Comparison of ENCODE assay signal across 16 cellular contexts in genomic region chr3:66402596-66403267, GRCh38.
DNase-seq lines count a peak whose midpoint lies in the region; ATAC-seq lines count a peak whose summit lies in the region.
"Had no signal": no experiment of that assay in that cellular context is flagged by ENCODE, and none has a peak within 500 bp of the region (broad histone marks: within the 10 kb centered on the region; RNA-seq: fewer than 3 reads in every experiment).

No MANE protein-coding gene starts in this region.

- no peak overlapping the region for H4K91ac ChIP-seq in mesenchymal stem cell (ENCODE audit: low read length)

- no peak overlapping the region for H3K23ac ChIP-seq in mesenchymal stem cell (ENCODE audit: low read length in 2 of 2)

- H3K4me3 ChIP-seq in CD4-positive, alpha-beta memory T cell (ENCODE audit: low read length in 2 of 2): no peak overlapping the region
- H3K4me3 ChIP-seq in mesenchymal stem cell (ENCODE audit: insufficient read depth in 1 of 2, low read depth in 1 of 2, low read length in 2 of 2) (no peak overlapping the region), subcutaneous abdominal adipose tissue (ENCODE audit: low read depth in 1 of 5, low read length in 5 of 5) (no peak overlapping the region)
- H3K4me3 ChIP-seq: esophagus squamous epithelium had no signal

- POLR2A ChIA-PET in CD4-positive, alpha-beta memory T cell (lab: Charles Lee; ENCODE audit: partially characterized antibody): no interaction called here

- ATAC-seq in activated T-helper 17 cell treated with anti-CD3 and anti-CD28 coated beads, Interleukin-2, amount 50 U/mL, for 72 hours (replicated peaks): no peak
- ATAC-seq in HG02678 (IDR thresholded peaks at IDR 0.05; ENCODE audit: unreplicated experiment) (no peak), HG02571 (IDR thresholded peaks at IDR 0.05; ENCODE audit: unreplicated experiment) (no peak)
- ATAC-seq: activated CD8-positive, alpha-beta T cell treated with anti-CD3 and anti-CD28 coated beads for 36 hours had no signal

- no peak overlapping the region for H3K14ac ChIP-seq in mesenchymal stem cell (ENCODE audit: low read length in 2 of 2)

- no peaks in the 10 kb centered on the region for H3K27me3 ChIP-seq in CD4-positive, alpha-beta memory T cell (ENCODE audit: insufficient read depth, low read length)
- H3K27me3 ChIP-seq in mesenchymal stem cell (ENCODE audit: control insufficient read depth in 1 of 2, insufficient read depth in 1 of 2, low read length in 2 of 2): no peaks in the 10 kb centered on the region
- H3K27me3 ChIP-seq in subcutaneous abdominal adipose tissue (ENCODE audit: control insufficient read depth in 5 of 5, insufficient read depth in 4 of 5, low read length in 5 of 5): no peaks in the 10 kb centered on the region
- H3K27me3 ChIP-seq: esophagus squamous epithelium had no signal

- H3K79me1 ChIP-seq in mesenchymal stem cell (replicated peaks; ENCODE audit: low read length, poor library complexity, severe bottlenecking): peaks cover 55% of the 10 kb centered on the region

- H3K27me3 Mint-ChIP-seq in CD4-positive, alpha-beta memory T cell: no peaks in the 10 kb centered on the region
- H3K27me3 Mint-ChIP-seq in activated T-helper 17 cell treated with anti-CD3 and anti-CD28 coated beads, Interleukin-2, amount 50 U/mL, for 72 hours: no peaks in the 10 kb centered on the region
- H3K27me3 Mint-ChIP-seq: activated CD8-positive, alpha-beta T cell treated with anti-CD3 and anti-CD28 coated beads for 36 hours had no signal

- H3K4me1 Mint-ChIP-seq in CD4-positive, alpha-beta memory T cell: peaks cover 0 to 3% (median 0%) of the 10 kb centered on the region in 4 donors
- no peaks in the 10 kb centered on the region for H3K4me1 Mint-ChIP-seq in activated T-helper 17 cell treated with anti-CD3 and anti-CD28 coated beads, Interleukin-2, amount 50 U/mL, for 72 hours

- no peak overlapping the region for H2BK120ac ChIP-seq in mesenchymal stem cell (ENCODE audit: low read depth, low read length)

- peak overlapping the region in 6 of 7 donors; percentile 13 to 82 (median 33) for H3K27ac Mint-ChIP-seq in CD4-positive, alpha-beta memory T cell
- peak overlapping the region; percentile 10 for H3K27ac Mint-ChIP-seq in activated T-helper 17 cell treated with anti-CD3 and anti-CD28 coated beads, Interleukin-2, amount 50 U/mL, for 72 hours
- H3K27ac Mint-ChIP-seq: activated CD8-positive, alpha-beta T cell treated with anti-CD3 and anti-CD28 coated beads for 36 hours; T-helper 1 cell treated with Interleukin-12 subunit alpha and Interleukin-12 subunit beta and Interleukin-4 antibody, amounts not matched to agents 30 μg/mL and 1 μg/mL, for 36 hours had no signal

- H3K27ac ChIP-seq in CD4-positive, alpha-beta memory T cell (ENCODE audit: low read depth, low read length): no peak overlapping the region
- H3K27ac ChIP-seq in mesenchymal stem cell (ENCODE audit: low read length, poor library complexity, severe bottlenecking) (no peak overlapping the region), subcutaneous abdominal adipose tissue (ENCODE audit: low read depth, low read length) (peak overlapping the region; percentile 72)

- no peak overlapping the region for H3K4me2 ChIP-seq in mesenchymal stem cell (ENCODE audit: low read length, poor library complexity, severe bottlenecking)

- H3K9ac ChIP-seq in mesenchymal stem cell (ENCODE audit: low read length): no peak overlapping the region
- peak overlapping the region in 1 of 5 donors; percentile 3 for H3K9ac ChIP-seq in subcutaneous abdominal adipose tissue (ENCODE audit: low read length in 5 of 5)

- no peaks in the 10 kb centered on the region for H3K9me3 Mint-ChIP-seq in CD4-positive, alpha-beta memory T cell
- no peaks in the 10 kb centered on the region for H3K9me3 Mint-ChIP-seq in activated T-helper 17 cell treated with anti-CD3 and anti-CD28 coated beads, Interleukin-2, amount 50 U/mL, for 72 hours
- H3K9me3 Mint-ChIP-seq: activated CD8-positive, alpha-beta T cell treated with anti-CD3 and anti-CD28 coated beads for 36 hours; T-helper 1 cell treated with Interleukin-12 subunit alpha and Interleukin-12 subunit beta and Interleukin-4 antibody, amounts not matched to agents 30 μg/mL and 1 μg/mL, for 36 hours had no signal

- WGBS in mesenchymal stem cell: 95% methylated on average over 13 of the region's 13 CpGs

- no peak overlapping the region for H2BK5ac ChIP-seq in mesenchymal stem cell (ENCODE audit: low read depth, low read length, poor library complexity, severe bottlenecking)

- no peak overlapping the region for H4K8ac ChIP-seq in mesenchymal stem cell (ENCODE audit: low read length)

- no peak overlapping the region for H3K4ac ChIP-seq in mesenchymal stem cell (ENCODE audit: low read depth in 1 of 2, low read length in 2 of 2)

- H3K18ac ChIP-seq in mesenchymal stem cell (ENCODE audit: low read depth in 1 of 2, low read length in 2 of 2): no peak overlapping the region

- intact Hi-C loops in CD4-positive, alpha-beta memory T cell (cut with micrococcal nuclease): no loop called here

- DNase-seq in CD4-positive, alpha-beta memory T cell: no peak
- no peak for DNase-seq in mesenchymal stem cell
- no peak for DNase-seq in UCSD-AML1 (lab: John Stamatoyannopoulos, UW; ENCODE audit: unreplicated experiment)
- DNase-seq: activated CD8-positive, alpha-beta T cell treated with anti-CD3 and anti-CD28 coated beads for 36 hours; activated gamma-delta T cell; esophagus squamous epithelium; GF-D8; mammary epithelial cell; NCI-H1436; NCI-H510A treated with DMSO at 0.1 percent for 48 hours; stimulated activated CD4-positive, alpha-beta T cell treated with anti-CD3 and anti-CD28 coated beads, Interleukin-2, amount 100 ng/mL, for 48 hours had no signal

- H3K9me3 ChIP-seq in CD4-positive, alpha-beta memory T cell (ENCODE audit: control insufficient read depth in 1 of 2, low read length in 2 of 2): no peaks in the 10 kb centered on the region
- H3K9me3 ChIP-seq in mesenchymal stem cell (ENCODE audit: control insufficient read depth, low read length) (no peaks in the 10 kb centered on the region), subcutaneous abdominal adipose tissue (ENCODE audit: control insufficient read depth in 5 of 5, low read length in 5 of 5) (no peaks in the 10 kb centered on the region)
- H3K9me3 ChIP-seq: esophagus squamous epithelium had no signal

- H3K4me3 Mint-ChIP-seq in CD4-positive, alpha-beta memory T cell: no peak overlapping the region
- H3K4me3 Mint-ChIP-seq in activated T-helper 17 cell treated with anti-CD3 and anti-CD28 coated beads, Interleukin-2, amount 50 U/mL, for 72 hours: no peak overlapping the region
- H3K4me3 Mint-ChIP-seq: activated CD8-positive, alpha-beta T cell treated with anti-CD3 and anti-CD28 coated beads for 36 hours; T-helper 1 cell treated with Interleukin-12 subunit alpha and Interleukin-12 subunit beta and Interleukin-4 antibody, amounts not matched to agents 30 μg/mL and 1 μg/mL, for 36 hours had no signal

- H2AK5ac ChIP-seq in mesenchymal stem cell (ENCODE audit: low read length, severe bottlenecking): peak overlapping the region; percentile 24

- no peak overlapping the region for H2AFZ ChIP-seq in mesenchymal stem cell (ENCODE audit: low read depth, low read length)

- H2BK15ac ChIP-seq in mesenchymal stem cell (ENCODE audit: low read depth, poor library complexity, severe bottlenecking): no peak overlapping the region

- no peaks in the 10 kb centered on the region for H3K4me1 ChIP-seq in CD4-positive, alpha-beta memory T cell (ENCODE audit: insufficient read depth, low read length)
- H3K4me1 ChIP-seq in mesenchymal stem cell (ENCODE audit: control insufficient read depth, insufficient read depth, low read depth, low read length): peaks cover 53% of the 10 kb centered on the region
- H3K4me1 ChIP-seq in subcutaneous abdominal adipose tissue (ENCODE audit: control insufficient read depth in 5 of 5, insufficient read depth in 5 of 5, low read length in 5 of 5): peaks cover 10 to 55% (median 43%) of the 10 kb centered on the region in 5 donors

- H3K36me3 ChIP-seq in CD4-positive, alpha-beta memory T cell (ENCODE audit: insufficient read depth, low read length): peaks cover 57% of the 10 kb centered on the region
- peaks cover 10 to 69% of the 10 kb centered on the region in 2 experiments for H3K36me3 ChIP-seq in mesenchymal stem cell (ENCODE audit: control insufficient read depth in 1 of 2, insufficient read depth in 2 of 2, low read depth in 1 of 2, low read length in 2 of 2)
- peaks cover 0 to 76% (median 35%) of the 10 kb centered on the region in 5 donors for H3K36me3 ChIP-seq in subcutaneous abdominal adipose tissue (ENCODE audit: control insufficient read depth in 5 of 5, insufficient read depth in 5 of 5, low read length in 5 of 5)

- H3K36me3 Mint-ChIP-seq in CD4-positive, alpha-beta memory T cell: peaks cover 38 to 67% of the 10 kb centered on the region in 2 donors
- peaks cover 85% of the 10 kb centered on the region for H3K36me3 Mint-ChIP-seq in activated T-helper 17 cell treated with anti-CD3 and anti-CD28 coated beads, Interleukin-2, amount 50 U/mL, for 72 hours (ENCODE audit: low read depth)

- no peak overlapping the region for H2BK12ac ChIP-seq in mesenchymal stem cell (ENCODE audit: low read length in 2 of 2)

- CTCF ChIA-PET in CD4-positive, alpha-beta memory T cell (lab: Charles Lee; ENCODE audit: partially characterized antibody): interaction anchor here (5.7 to 7.8 kb wide), 2 partner anchors 25 to 416 kb away, joined by 19 to 187 read pairs; no protein-coding TSS in a partner anchor
